In genomic region chr5:89983206-89983605, GRCh38 we compare ENCODE assay signal across 13 cellular contexts.
A peak's percentile ranks its signal among the peaks of the same experiment; 100 is the strongest.
DNase-seq lines count a peak whose midpoint lies in the region; ATAC-seq and TF ChIP-seq lines count a peak whose summit lies in the region.
"Had no signal": no experiment of that assay in that cellular context is flagged by ENCODE, and none has a peak within 500 bp of the region (broad histone marks: within the 10 kb centered on the region; RNA-seq: fewer than 3 reads in every experiment).

No MANE protein-coding gene starts in this region.

- TF ChIP-seq EP300 in upper lobe of left lung (IDR thresholded peaks at IDR 0.05) = no peak

- H2AFZ ChIP-seq in Karpas-422 (ENCODE audit: low read length) = no peak overlapping the region

- no peaks in the 10 kb centered on the region for H3K36me3 ChIP-seq in left lung
- no peaks in the 10 kb centered on the region for H3K36me3 ChIP-seq in upper lobe of left lung
- H3K36me3 ChIP-seq in Karpas-422 (ENCODE audit: insufficient read depth, low read length) = no peaks in the 10 kb centered on the region
- H3K36me3 ChIP-seq: BLaER1 treated with 17β-estradiol and CSF1 and Interleukin-3, amounts not matched to agents 10 nM and 100 nM had no signal

- peaks cover 5% of the 10 kb centered on the region for H3K9me3 Mint-ChIP-seq in activated naive CD8-positive, alpha-beta T cell treated with anti-CD3 and anti-CD28 coated beads, Interleukin-2, amount 50 U/mL, for 24 hours

- H3K4me2 ChIP-seq in Karpas-422 (ENCODE audit: low read depth, low read length, poor library complexity, severe bottlenecking) = no peak overlapping the region
- H3K4me2 ChIP-seq: BLaER1 treated with 17β-estradiol and CSF1 and Interleukin-3, amounts not matched to agents 10 nM and 100 nM had no signal

- no peak overlapping the region for H3K9ac ChIP-seq in Karpas-422 (ENCODE audit: low read length)
- H3K9ac ChIP-seq: BLaER1 treated with 17β-estradiol and CSF1 and Interleukin-3, amounts not matched to agents 10 nM and 100 nM had no signal

- H3K79me2 ChIP-seq in Karpas-422 (ENCODE audit: low read length) = no peaks in the 10 kb centered on the region

- no peaks in the 10 kb centered on the region for H3K27me3 Mint-ChIP-seq in activated naive CD8-positive, alpha-beta T cell treated with anti-CD3 and anti-CD28 coated beads, Interleukin-2, amount 50 U/mL, for 24 hours
- H3K27me3 Mint-ChIP-seq: CD4-positive, alpha-beta T cell had no signal

- H3K4me3 ChIP-seq in left lung (no peak overlapping the region), upper lobe of left lung (no peak overlapping the region), Karpas-422 (ENCODE audit: low read length) (no peak overlapping the region)
- H3K4me3 ChIP-seq: BLaER1 treated with 17β-estradiol and CSF1 and Interleukin-3, amounts not matched to agents 10 nM and 100 nM had no signal

- TF ChIP-seq POLR2A in upper lobe of left lung (IDR thresholded peaks at IDR 0.05) = no peak

- H3K4me3 Mint-ChIP-seq in activated naive CD8-positive, alpha-beta T cell treated with anti-CD3 and anti-CD28 coated beads, Interleukin-2, amount 50 U/mL, for 24 hours = no peak overlapping the region
- H3K4me3 Mint-ChIP-seq: CD4-positive, alpha-beta T cell had no signal

- no peaks in the 10 kb centered on the region for H3K4me1 Mint-ChIP-seq in activated naive CD8-positive, alpha-beta T cell treated with anti-CD3 and anti-CD28 coated beads, Interleukin-2, amount 50 U/mL, for 24 hours

- peaks cover 0 to 10% of the 10 kb centered on the region in 2 donors for H3K4me1 ChIP-seq in left lung
- H3K4me1 ChIP-seq in upper lobe of left lung = peaks cover 0 to 3% (median 0%) of the 10 kb centered on the region in 4 donors
- H3K4me1 ChIP-seq in Karpas-422 (ENCODE audit: low read length) = no peaks in the 10 kb centered on the region

- H3K27ac ChIP-seq in left lung (no peak overlapping the region), upper lobe of left lung (no peak overlapping the region), Karpas-422 (ENCODE audit: low read length) (no peak overlapping the region)
- H3K27ac ChIP-seq: BLaER1 treated with 17β-estradiol and CSF1 and Interleukin-3, amounts not matched to agents 10 nM and 100 nM had no signal

- ATAC-seq in left lung (peak; percentile 91), upper lobe of left lung (ENCODE audit: low FRiP score in 2 of 2) (no peak)
- ATAC-seq in activated naive CD8-positive, alpha-beta T cell treated with anti-CD3 and anti-CD28 coated beads, Interleukin-2, amount 50 U/mL, for 24 hours = no peak

- no peaks in the 10 kb centered on the region for H4K20me1 ChIP-seq in Karpas-422 (ENCODE audit: insufficient read depth, low read depth, low read length)
- H4K20me1 ChIP-seq: BLaER1 treated with 17β-estradiol and CSF1 and Interleukin-3, amounts not matched to agents 10 nM and 100 nM had no signal

- DNase-seq in NCI-H510A treated with DMSO at 0.1 percent for 48 hours (lab: John Stamatoyannopoulos, UW) (peak; percentile 7), NCI-H510A (lab: John Stamatoyannopoulos, UW) (no peak), MV-4-11 (lab: John Stamatoyannopoulos, UW) (peak; percentile 26), left lung (no peak), upper lobe of left lung (no peak), Karpas-422 (no peak)
- no peak for DNase-seq in activated naive CD8-positive, alpha-beta T cell treated with anti-CD3 and anti-CD28 coated beads, Interleukin-2, amount 50 U/mL, for 24 hours
- DNase-seq: ACHN; Calu3; CD4-positive, alpha-beta T cell; DMS 273 treated with DMSO at 0.1 percent for 48 hours; H7 had no signal

- WGBS in upper lobe of left lung, 2 donors = 46 to 52% methylated on average over 5 of the region's 5 CpGs

- intact Hi-C loops in left lung (cut with DNase I) = no loop called here

- no peaks in the 10 kb centered on the region for H3K9me2 ChIP-seq in Karpas-422 (replicated peaks; ENCODE audit: insufficient read depth, low read length)

- no peaks in the 10 kb centered on the region for H3K36me3 Mint-ChIP-seq in activated naive CD8-positive, alpha-beta T cell treated with anti-CD3 and anti-CD28 coated beads, Interleukin-2, amount 50 U/mL, for 24 hours (ENCODE audit: low read depth)

- TF ChIP-seq CTCF in left lung (IDR thresholded peaks at IDR 0.05) (no peak), upper lobe of left lung (IDR thresholded peaks at IDR 0.05) (no peak)

- no peaks in the 10 kb centered on the region for H3K27me3 ChIP-seq in left lung
- no peaks in the 10 kb centered on the region for H3K27me3 ChIP-seq in upper lobe of left lung
- no peaks in the 10 kb centered on the region for H3K27me3 ChIP-seq in Karpas-422 (ENCODE audit: low read length)
- H3K27me3 ChIP-seq: BLaER1 treated with 17β-estradiol and CSF1 and Interleukin-3, amounts not matched to agents 10 nM and 100 nM had no signal

- H3K9me3 ChIP-seq in left lung (no peaks in the 10 kb centered on the region), upper lobe of left lung (no peaks in the 10 kb centered on the region), Karpas-422 (ENCODE audit: low read length) (no peaks in the 10 kb centered on the region)

- no peak overlapping the region for H3K27ac Mint-ChIP-seq in activated naive CD8-positive, alpha-beta T cell treated with anti-CD3 and anti-CD28 coated beads, Interleukin-2, amount 50 U/mL, for 24 hours
- H3K27ac Mint-ChIP-seq: CD4-positive, alpha-beta T cell had no signal

Comparison
In these comparisons a context has a peak if more than half of its experiments do, and no peak if none do; other contexts are left out.
1. DNase-seq: peak in NCI-H510A treated with DMSO at 0.1 percent for 48 hours (single experiment) and MV-4-11 (single experiment); none in NCI-H510A (single experiment), left lung (0 of 2), upper lobe of left lung (0 of 2), Karpas-422 (single experiment) and activated naive CD8-positive, alpha-beta T cell treated with anti-CD3 and anti-CD28 coated beads, Interleukin-2, amount 50 U/mL, for 24 hours (single experiment).